ENCODE assay signal across 1 cellular context in the genomic region with DNA sequence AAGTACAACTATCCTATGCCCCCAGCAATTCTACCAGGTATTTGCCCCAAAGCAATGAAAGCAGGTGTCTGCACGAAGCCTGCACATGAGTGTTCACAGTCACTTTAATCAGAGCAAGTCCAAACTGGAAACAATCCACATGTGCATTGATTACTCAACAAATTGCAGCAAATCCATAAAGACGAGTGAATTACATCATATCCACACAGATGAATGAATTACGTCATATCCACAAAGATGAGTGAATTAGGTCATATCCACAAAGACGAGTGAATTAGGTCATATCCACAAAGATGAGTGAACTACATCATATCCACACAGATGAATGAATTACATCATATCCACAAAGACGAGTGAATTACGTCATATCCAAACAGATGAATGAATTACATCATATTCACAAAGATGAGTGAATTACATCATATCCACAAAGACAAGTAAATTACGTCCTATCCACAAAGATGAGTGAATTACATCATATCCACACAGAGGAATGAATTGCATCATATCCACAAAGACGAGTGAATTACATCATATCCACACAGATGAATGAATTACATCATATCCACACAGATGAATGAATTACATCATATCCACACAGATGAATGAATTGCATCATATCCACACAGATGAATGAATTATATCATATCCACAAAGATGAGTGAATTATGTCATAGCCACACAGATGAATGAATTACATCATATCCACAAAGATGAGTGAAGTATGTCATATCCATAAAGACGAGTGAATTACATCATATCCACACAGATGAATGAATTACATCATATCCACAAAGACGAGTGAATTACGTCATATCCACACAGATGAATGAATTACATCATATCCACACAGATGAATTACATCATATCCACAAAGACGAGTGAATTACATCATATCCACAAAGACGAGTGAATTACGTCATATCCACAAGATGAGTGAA.
TF ChIP-seq lines count a peak whose summit lies in the region.
"Not testable (repeated sequence)": the region's sequence is repeated elsewhere in the genome, so short reads cannot be mapped to it uniquely, and the experiment has no call there.

No MANE protein-coding gene starts in this region.

TF ChIP-seq in HepG2, 621 proteins besides CTCF, POLR2A, EP300 and RAD21:
- TF ChIP-seq LCORL (IDR thresholded peaks at IDR 0.05) (peak; percentile 13; the same call in 1 of the 2 replicates), ATF7 (IDR thresholded peaks at IDR 0.05) (peak; percentile 99), ZBTB21 (CRISPR knock-in tag; IDR thresholded peaks at IDR 0.05) (peak; percentile 59; the same call in 1 of the 2 replicates), TBX3 (IDR thresholded peaks at IDR 0.05; ENCODE audit: borderline replicate concordance) (peak; percentile 24; the same call in 1 of the 2 replicates), CREB1 (IDR thresholded peaks at IDR 0.05) (peak; percentile 88), CEBPB (IDR thresholded peaks at IDR 0.05; ENCODE audit: borderline replicate concordance, low read depth, low read length) (peak; percentile 62; the same call in 1 of the 2 replicates), CEBPG (CRISPR knock-in tag; IDR thresholded peaks at IDR 0.05) (peak; percentile 28)
- not testable (repeated sequence) for TF ChIP-seq LCORL, ATF7, CREB1 (CRISPR knock-in tag; IDR thresholded peaks at IDR 0.05)
- TF ChIP-seq, protein P1, sequence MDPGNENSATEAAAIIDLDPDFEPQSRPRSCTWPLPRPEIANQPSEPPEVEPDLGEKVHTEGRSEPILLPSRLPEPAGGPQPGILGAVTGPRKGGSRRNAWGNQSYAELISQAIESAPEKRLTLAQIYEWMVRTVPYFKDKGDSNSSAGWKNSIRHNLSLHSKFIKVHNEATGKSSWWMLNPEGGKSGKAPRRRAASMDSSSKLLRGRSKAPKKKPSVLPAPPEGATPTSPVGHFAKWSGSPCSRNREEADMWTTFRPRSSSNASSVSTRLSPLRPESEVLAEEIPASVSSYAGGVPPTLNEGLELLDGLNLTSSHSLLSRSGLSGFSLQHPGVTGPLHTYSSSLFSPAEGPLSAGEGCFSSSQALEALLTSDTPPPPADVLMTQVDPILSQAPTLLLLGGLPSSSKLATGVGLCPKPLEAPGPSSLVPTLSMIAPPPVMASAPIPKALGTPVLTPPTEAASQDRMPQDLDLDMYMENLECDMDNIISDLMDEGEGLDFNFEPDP (CRISPR knock-in tag; conservative IDR thresholded peaks at IDR 0.05), result 0 out of 2 replicates have a peak, but pooled peaks have one; percentile 60
- TF ChIP-seq, protein P2, sequence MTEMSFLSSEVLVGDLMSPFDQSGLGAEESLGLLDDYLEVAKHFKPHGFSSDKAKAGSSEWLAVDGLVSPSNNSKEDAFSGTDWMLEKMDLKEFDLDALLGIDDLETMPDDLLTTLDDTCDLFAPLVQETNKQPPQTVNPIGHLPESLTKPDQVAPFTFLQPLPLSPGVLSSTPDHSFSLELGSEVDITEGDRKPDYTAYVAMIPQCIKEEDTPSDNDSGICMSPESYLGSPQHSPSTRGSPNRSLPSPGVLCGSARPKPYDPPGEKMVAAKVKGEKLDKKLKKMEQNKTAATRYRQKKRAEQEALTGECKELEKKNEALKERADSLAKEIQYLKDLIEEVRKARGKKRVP (CRISPR knock-in tag; IDR thresholded peaks at IDR 0.05), result peak; percentile 68 to 81; a peak in 2 of 4 replicates
TF ChIP-seq in HepG2: peak in this region for 9; not testable (repeated sequence) for 612.
